ENCODE assay signal across 10 cellular contexts in genomic region chr3:98734311-98734710, GRCh38. TPM values are rescaled to one million over a fixed set of nuclear protein-coding genes. Genes with fewer than 3 reads are reported as not detected.
DNase-seq lines count a peak whose midpoint lies in the region; ATAC-seq and TF ChIP-seq lines count a peak whose summit lies in the region.
"Had no signal": no experiment of that assay in that cellular context is flagged by ENCODE, and none has a peak within 500 bp of the region (broad histone marks: within the 10 kb centered on the region; RNA-seq: fewer than 3 reads in every experiment).

No MANE protein-coding gene starts in this region.

- H3K9ac ChIP-seq in trophoblast cell (ENCODE audit: low read length) (no peak overlapping the region), mesendoderm (ENCODE audit: low read length) (no peak overlapping the region)

- H3K4ac ChIP-seq in trophoblast cell (ENCODE audit: low read depth, low read length) (no peak overlapping the region), mesendoderm (ENCODE audit: low read depth, low read length) (no peak overlapping the region)

- no peak overlapping the region for H3K14ac ChIP-seq in trophoblast cell (ENCODE audit: low read length)

- WGBS in trophoblast cell (ENCODE audit: extremely low coverage, insufficient coverage, insufficient read length): no CpG with 5 or more reads among the region's 4 CpGs
- WGBS in mesendoderm (ENCODE audit: extremely low coverage, insufficient coverage, low lambda C conversion rate): no CpG with 5 or more reads among the region's 4 CpGs

- H4K91ac ChIP-seq in trophoblast cell (ENCODE audit: low read depth, low read length): no peak overlapping the region

- peaks cover 15% of the 10 kb centered on the region for H3K79me1 ChIP-seq in trophoblast cell (ENCODE audit: low read length)
- peaks cover 6% of the 10 kb centered on the region for H3K79me1 ChIP-seq in mesendoderm (ENCODE audit: low read length)

- no peaks in the 10 kb centered on the region for H3K9me3 Mint-ChIP-seq in stimulated activated effector memory CD8-positive, alpha-beta T cell treated with anti-CD3 and anti-CD28 coated beads, Interleukin-12 subunit alpha, Interleukin-12 subunit beta, amount 100 ng/mL, for 72 hours

- H4K8ac ChIP-seq in trophoblast cell (ENCODE audit: low read depth, low read length) (no peak overlapping the region), mesendoderm (ENCODE audit: low read depth, low read length) (no peak overlapping the region)

- H4K5ac ChIP-seq in mesendoderm (ENCODE audit: low read length): no peak overlapping the region

- H4K12ac ChIP-seq in trophoblast cell (ENCODE audit: low read depth, low read length): no peak overlapping the region

- no peak overlapping the region for H2AFZ ChIP-seq in trophoblast cell (ENCODE audit: insufficient read depth, low read length, poor library complexity)

- H3K4me1 ChIP-seq in trophoblast cell (ENCODE audit: control insufficient read depth in 1 of 2, insufficient read depth in 2 of 2, low read length in 2 of 2) (peaks cover 6% of the 10 kb centered on the region in 2 experiments), mesendoderm (ENCODE audit: control insufficient read depth, low read depth, low read length) (peaks cover 2% of the 10 kb centered on the region)

- H3K27ac ChIP-seq in trophoblast cell (ENCODE audit: low read depth, low read length): no peak overlapping the region
- no peak overlapping the region for H3K27ac ChIP-seq in mesendoderm (ENCODE audit: low read depth, low read length)

- peak; percentile 83 for DNase-seq in DMS 273 (lab: John Stamatoyannopoulos, UW; ENCODE audit: unreplicated experiment)
- peak; percentile 42 to 67 for DNase-seq in NCI-H524 (lab: John Stamatoyannopoulos, UW)
- no peak for DNase-seq in epithelial cell of esophagus (ENCODE audit: low read depth)
- DNase-seq in trophoblast cell: peak in 1 of 2 donors; percentile 54
- no peak for DNase-seq in NCI-H1105 treated with DMSO at 0.1 percent for 48 hours (lab: John Stamatoyannopoulos, UW)
- DNase-seq in mesendoderm: no peak
- DNase-seq in stimulated activated effector memory CD8-positive, alpha-beta T cell treated with anti-CD3 and anti-CD28 coated beads, Interleukin-12 subunit alpha, Interleukin-12 subunit beta, amount 100 ng/mL, for 72 hours (ENCODE audit: low spot score in 2 of 2): no peak
- DNase-seq: activated naive CD4-positive, alpha-beta T cell; GOT3 had no signal

- no peak overlapping the region for H2BK12ac ChIP-seq in trophoblast cell (ENCODE audit: low read length)

- H2BK5ac ChIP-seq in trophoblast cell (ENCODE audit: low read depth, low read length, poor library complexity): no peak overlapping the region
- H2BK5ac ChIP-seq in mesendoderm (ENCODE audit: low read length): no peak overlapping the region

- H3K27ac Mint-ChIP-seq in stimulated activated effector memory CD8-positive, alpha-beta T cell treated with anti-CD3 and anti-CD28 coated beads, Interleukin-12 subunit alpha, Interleukin-12 subunit beta, amount 100 ng/mL, for 72 hours: no peak overlapping the region

- peaks cover 5% of the 10 kb centered on the region for H3K4me1 Mint-ChIP-seq in stimulated activated effector memory CD8-positive, alpha-beta T cell treated with anti-CD3 and anti-CD28 coated beads, Interleukin-12 subunit alpha, Interleukin-12 subunit beta, amount 100 ng/mL, for 72 hours

- no peak overlapping the region for H3K23ac ChIP-seq in trophoblast cell (ENCODE audit: low read length)
- no peak overlapping the region for H3K23ac ChIP-seq in mesendoderm (ENCODE audit: low read length)

- H2BK120ac ChIP-seq in trophoblast cell (ENCODE audit: insufficient read depth, low read length, poor library complexity) (no peak overlapping the region), mesendoderm (ENCODE audit: low read depth, low read length) (no peak overlapping the region)

- H3K18ac ChIP-seq in trophoblast cell (ENCODE audit: low read length) (no peak overlapping the region), mesendoderm (ENCODE audit: low read length) (no peak overlapping the region)

- peaks cover 12% of the 10 kb centered on the region for H3K79me2 ChIP-seq in trophoblast cell (ENCODE audit: control insufficient read depth, insufficient read depth, low read length, poor library complexity)
- H3K79me2 ChIP-seq in mesendoderm (ENCODE audit: control insufficient read depth, insufficient read depth, low read length): peaks cover 1% of the 10 kb centered on the region

- no peak overlapping the region for H2AK5ac ChIP-seq in trophoblast cell (ENCODE audit: low read length)
- no peak overlapping the region for H2AK5ac ChIP-seq in mesendoderm (ENCODE audit: low read length)

- ATAC-seq in HG02571 (IDR thresholded peaks at IDR 0.05; ENCODE audit: unreplicated experiment): no peak
- no peak for ATAC-seq in stimulated activated effector memory CD8-positive, alpha-beta T cell treated with anti-CD3 and anti-CD28 coated beads, Interleukin-12 subunit alpha, Interleukin-12 subunit beta, amount 100 ng/mL, for 72 hours

- no peaks in the 10 kb centered on the region for H3K36me3 Mint-ChIP-seq in stimulated activated effector memory CD8-positive, alpha-beta T cell treated with anti-CD3 and anti-CD28 coated beads, Interleukin-12 subunit alpha, Interleukin-12 subunit beta, amount 100 ng/mL, for 72 hours

- H3K4me3 ChIP-seq in epithelial cell of esophagus (ENCODE audit: low read length): peak overlapping the region; percentile 58
- H3K4me3 ChIP-seq in trophoblast cell (ENCODE audit: low read depth, low read length): no peak overlapping the region
- H3K4me3 ChIP-seq in mesendoderm (ENCODE audit: low read length): no peak overlapping the region

- no peaks in the 10 kb centered on the region for H3K9me3 ChIP-seq in trophoblast cell (ENCODE audit: insufficient read depth, low read depth, low read length)

- H3K36me3 ChIP-seq in trophoblast cell (ENCODE audit: control insufficient read depth in 1 of 2, insufficient read depth in 2 of 2, low read length in 2 of 2): no peaks in the 10 kb centered on the region
- H3K36me3 ChIP-seq in mesendoderm (ENCODE audit: control insufficient read depth, insufficient read depth, low read length): no peaks in the 10 kb centered on the region

- H3K4me2 ChIP-seq in trophoblast cell (ENCODE audit: low read length) (peak overlapping the region; percentile 95), mesendoderm (ENCODE audit: low read length) (no peak overlapping the region)

- H3K27me3 ChIP-seq in trophoblast cell (ENCODE audit: insufficient read depth, low read length) (no peaks in the 10 kb centered on the region), mesendoderm (ENCODE audit: insufficient read depth, low read length, poor library complexity) (no peaks in the 10 kb centered on the region)

- no peak overlapping the region for H2BK15ac ChIP-seq in mesendoderm (replicated peaks; ENCODE audit: low read depth)

- no peak overlapping the region for H3K56ac ChIP-seq in mesendoderm (ENCODE audit: low read length)

- no peak for TF ChIP-seq CTCF in epithelial cell of esophagus (IDR thresholded peaks at IDR 0.05; ENCODE audit: insufficient read depth, low read depth, low read length, missing control alignments)

- H3K4me3 Mint-ChIP-seq in stimulated activated effector memory CD8-positive, alpha-beta T cell treated with anti-CD3 and anti-CD28 coated beads, Interleukin-12 subunit alpha, Interleukin-12 subunit beta, amount 100 ng/mL, for 72 hours: no peak overlapping the region

RNA-seq across cellular contexts. Expression of gene ST3GAL6, which starts 28.8 kb away (rescaled TPM):
- 8.0 and 8.2 TPM in 2 replicates for polyA plus RNA-seq in trophoblast cell (2013)
- polyA plus RNA-seq in mesendoderm (2013, experiment 1 of 2): 2.7 TPM
- polyA plus RNA-seq in mesendoderm (2013, experiment 2 of 2): 2.6 TPM

Comparison
In these comparisons a context has a peak if more than half of its experiments do, and no peak if none do; other contexts are left out.
1. DNase-seq: peak in DMS 273 (single experiment) and NCI-H524 (2 of 2); none in epithelial cell of esophagus (single experiment), NCI-H1105 treated with DMSO at 0.1 percent for 48 hours (single experiment), mesendoderm (single experiment) and stimulated activated effector memory CD8-positive, alpha-beta T cell treated with anti-CD3 and anti-CD28 coated beads, Interleukin-12 subunit alpha, Interleukin-12 subunit beta, amount 100 ng/mL, for 72 hours (0 of 2).